In the genomic region with DNA sequence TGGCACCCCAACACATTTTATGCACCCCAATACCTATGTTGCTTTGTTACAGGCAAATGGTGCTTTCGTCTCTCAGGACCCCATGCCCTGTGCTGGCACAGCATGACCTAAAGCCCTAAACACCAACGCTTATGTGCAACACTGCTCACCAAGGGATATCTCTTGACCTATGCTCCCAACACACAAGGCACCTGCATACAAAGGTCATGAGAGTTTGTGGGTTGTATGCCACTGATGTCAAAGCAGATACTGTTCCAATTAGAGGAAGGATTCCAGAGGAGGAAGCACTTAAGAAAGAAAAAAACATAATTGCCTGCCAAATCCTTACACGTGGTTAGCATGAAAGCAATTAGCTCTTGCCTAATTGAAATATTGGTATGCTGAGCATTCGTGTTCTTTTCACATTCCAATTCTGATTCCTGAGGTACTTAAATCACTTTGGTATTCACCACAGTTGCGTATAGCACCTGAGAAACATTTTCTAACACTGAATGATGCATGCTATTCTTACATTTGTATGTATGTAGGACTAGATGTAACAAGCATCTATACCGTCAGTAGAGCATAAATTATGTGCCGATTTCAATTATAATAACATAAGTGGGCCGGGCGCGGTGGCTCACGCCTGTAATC, we compare ENCODE assay signal across 13 cellular contexts. TPM values are rescaled to one million over a fixed set of nuclear protein-coding genes. Genes with fewer than 3 reads are reported as not detected.
"Had no signal": no experiment of that assay in that cellular context is flagged by ENCODE, and none has a peak within 500 bp of the region (broad histone marks: within the 10 kb centered on the region; RNA-seq: fewer than 3 reads in every experiment).

No MANE protein-coding gene starts in this region.

RNA-seq across cellular contexts. Expression of gene NUTM2F, which starts 14.3 kb away (rescaled TPM):
- total RNA-seq: natural killer cell, occipital lobe, osteoblast, ovary, progenitor cell of endocrine pancreas, psoas muscle, renal cortical epithelial cell, right cardiac atrium, sciatic nerve, spleen, transverse colon, ureter, vagina had no signal
- polyA plus RNA-seq: ovary, right cardiac atrium, spleen had no signal
